In genomic region chr20:62028384-62028783, GRCh38 we compare ENCODE assay signal across 22 cellular contexts.
"Had no signal": no experiment of that assay in that cellular context is flagged by ENCODE, and none has a peak within 500 bp of the region (broad histone marks: within the 10 kb centered on the region; RNA-seq: fewer than 3 reads in every experiment).

No MANE protein-coding gene starts in this region.

- H3K9me3 Mint-ChIP-seq: naive thymus-derived CD4-positive, alpha-beta T cell; nephron progenitor cell; stimulated activated effector memory CD8-positive, alpha-beta T cell treated with anti-CD3 and anti-CD28 coated beads, Interleukin-12 subunit alpha, Interleukin-12 subunit beta, amount 100 ng/mL, for 72 hours; stimulated activated naive CD8-positive, alpha-beta T cell treated with anti-CD3 and anti-CD28 coated beads, Interleukin-15, Interleukin-2, amounts not matched to agents 100 ng/mL and 50 ng/mL, for 24 hours had no signal

- DNase-seq: cortex of kidney; effector CD8-positive, alpha-beta T cell; gastrocnemius medialis; glutamatergic neuron; left cardiac atrium; mesendoderm; naive thymus-derived CD4-positive, alpha-beta T cell; ovary; small intestine; stimulated activated CD4-positive, alpha-beta T cell treated with anti-CD3 and anti-CD28 coated beads, Interleukin-4, amount 100 ng/mL, for 1 hour; stimulated activated CD8-positive, alpha-beta memory T cell treated with anti-CD3 and anti-CD28 coated beads, Interleukin-4, amount 100 ng/mL, for 48 hours; tibial artery; upper lobe of right lung had no signal

- H3K27me3 ChIP-seq: dorsolateral prefrontal cortex, esophagus muscularis mucosa, gastrocnemius medialis, ovary, right atrium auricular region, tibial artery, upper lobe of right lung, vagina had no signal

- H3K36me3 ChIP-seq: esophagus muscularis mucosa, gastrocnemius medialis, ovary, right atrium auricular region, tibial artery, upper lobe of right lung, vagina had no signal

- H3K27me3 Mint-ChIP-seq: naive thymus-derived CD4-positive, alpha-beta T cell; stimulated activated naive CD8-positive, alpha-beta T cell treated with anti-CD3 and anti-CD28 coated beads, Interleukin-15, Interleukin-2, amounts not matched to agents 100 ng/mL and 50 ng/mL, for 24 hours had no signal

- H3K4me3 Mint-ChIP-seq: naive thymus-derived CD4-positive, alpha-beta T cell; nephron progenitor cell; stimulated activated effector memory CD8-positive, alpha-beta T cell treated with anti-CD3 and anti-CD28 coated beads, Interleukin-12 subunit alpha, Interleukin-12 subunit beta, amount 100 ng/mL, for 72 hours; stimulated activated naive CD8-positive, alpha-beta T cell treated with anti-CD3 and anti-CD28 coated beads, Interleukin-15, Interleukin-2, amounts not matched to agents 100 ng/mL and 50 ng/mL, for 24 hours had no signal

- H3K9me3 ChIP-seq: esophagus muscularis mucosa, gastrocnemius medialis, ovary, right atrium auricular region, tibial artery, upper lobe of right lung, vagina had no signal

- H3K27ac Mint-ChIP-seq: nephron progenitor cell; stimulated activated effector memory CD8-positive, alpha-beta T cell treated with anti-CD3 and anti-CD28 coated beads, Interleukin-12 subunit alpha, Interleukin-12 subunit beta, amount 100 ng/mL, for 72 hours; stimulated activated naive CD8-positive, alpha-beta T cell treated with anti-CD3 and anti-CD28 coated beads, Interleukin-15, Interleukin-2, amounts not matched to agents 100 ng/mL and 50 ng/mL, for 24 hours had no signal

- FAIRE-seq: keratinocyte, small intestine had no signal

- H3K27ac ChIP-seq: dorsolateral prefrontal cortex, epithelial cell of prostate, esophagus muscularis mucosa, gastrocnemius medialis, ovary, right atrium auricular region, tibial artery, upper lobe of right lung, vagina had no signal

- ATAC-seq: gastrocnemius medialis; left cardiac atrium; naive thymus-derived CD4-positive, alpha-beta T cell; stimulated activated effector memory CD8-positive, alpha-beta T cell treated with anti-CD3 and anti-CD28 coated beads, Interleukin-12 subunit alpha, Interleukin-12 subunit beta, amount 100 ng/mL, for 72 hours; upper lobe of right lung had no signal

- H3K4me3 ChIP-seq: dorsolateral prefrontal cortex, esophagus muscularis mucosa, gastrocnemius medialis, ovary, right atrium auricular region, tibial artery, upper lobe of right lung, vagina had no signal
